1 cellular context compared by ENCODE assay signal in the genomic region with DNA sequence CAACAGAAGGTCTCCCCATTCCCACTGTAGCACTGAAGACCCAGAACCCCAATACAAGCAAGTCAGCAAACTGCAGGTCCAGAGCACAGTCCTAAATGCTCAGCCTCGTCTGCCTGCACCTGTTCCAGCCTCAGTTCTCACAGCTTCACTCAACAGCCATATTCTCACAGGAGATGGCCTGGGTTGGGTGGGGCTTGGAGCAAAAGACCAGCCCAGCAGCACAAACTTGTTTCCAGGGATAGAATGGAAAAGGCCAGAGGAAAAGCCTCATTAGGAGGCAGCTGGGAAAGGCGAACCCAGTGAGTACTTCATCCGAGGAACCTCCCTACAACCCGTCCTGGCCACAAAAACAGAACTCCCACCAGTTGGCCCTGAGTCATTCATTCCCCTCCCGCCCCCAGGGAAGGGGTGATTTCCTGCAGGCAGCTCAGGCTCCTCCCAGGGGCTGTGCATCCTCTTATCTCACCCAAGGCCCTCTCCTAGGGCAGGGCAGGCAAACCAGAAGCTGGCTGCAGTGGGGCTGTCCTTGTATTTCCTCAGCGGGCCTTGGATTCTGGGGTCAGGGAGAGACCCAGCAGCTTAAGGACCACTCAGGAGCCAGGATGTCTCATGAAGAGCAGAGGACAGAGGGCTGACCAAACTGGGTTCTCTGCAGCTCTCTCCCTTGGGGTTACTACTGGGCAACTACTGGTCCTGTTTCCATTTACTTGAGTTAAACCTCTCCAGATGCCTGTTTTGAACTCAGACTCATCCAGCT.
TF ChIP-seq lines count a peak whose summit lies in the region.

No MANE protein-coding gene starts in this region.

TF ChIP-seq in K562, 482 proteins besides CTCF, POLR2A, EP300 and RAD21 (continued from another document):
- no peak for TF ChIP-seq REST (CRISPR knock-in tag; IDR thresholded peaks at IDR 0.05; ENCODE audit: low read depth)
- peak; percentile 82; the same call in 1 of the 2 replicates for TF ChIP-seq ZNF263 (CRISPR knock-in tag; IDR thresholded peaks at IDR 0.05; ENCODE audit: borderline replicate concordance)
- peak; percentile 78 for TF ChIP-seq SMARCC2 (IDR thresholded peaks at IDR 0.05; ENCODE audit: low read depth)
- TF ChIP-seq FOXA1 (IDR thresholded peaks at IDR 0.05; ENCODE audit: borderline replicate concordance) = no peak
- TF ChIP-seq KDM4B (IDR thresholded peaks at IDR 0.05; ENCODE audit: borderline replicate concordance in 2 of 2, low read depth in 1 of 2) = peak in 1 of 2 experiments; percentile 30; a peak in 1 of 4 replicates
- TF ChIP-seq ZNF197 (CRISPR knock-in tag; IDR thresholded peaks at IDR 0.05; ENCODE audit: low read depth) = no peak
- no peak for TF ChIP-seq ARHGAP35 (IDR thresholded peaks at IDR 0.05; ENCODE audit: partially characterized antibody)
- peak; percentile 9; the same call in 1 of the 2 replicates for TF ChIP-seq ZNF175 (CRISPR knock-in tag; IDR thresholded peaks at IDR 0.05; ENCODE audit: low read depth)
- peak; percentile 74 for TF ChIP-seq SP1 (CRISPR knock-in tag; IDR thresholded peaks at IDR 0.05)
- TF ChIP-seq SMARCA4 (IDR thresholded peaks at IDR 0.05) = peak; percentile 90
- TF ChIP-seq TRIM28 (IDR thresholded peaks at IDR 0.05) = peak; percentile 38; the same call in 1 of the 2 replicates
- TF ChIP-seq SMARCE1 (IDR thresholded peaks at IDR 0.05) = peak; percentile 90
- TF ChIP-seq, protein P1, sequence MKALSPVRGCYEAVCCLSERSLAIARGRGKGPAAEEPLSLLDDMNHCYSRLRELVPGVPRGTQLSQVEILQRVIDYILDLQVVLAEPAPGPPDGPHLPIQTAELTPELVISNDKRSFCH (CRISPR knock-in tag; IDR thresholded peaks at IDR 0.05) = no peak
- TF ChIP-seq, protein P1 (tag; IDR thresholded peaks at IDR 0.05) = peak; percentile 14; the same call in 1 of the 2 replicates
- TF ChIP-seq GATA2 (CRISPR knock-in tag; IDR thresholded peaks at IDR 0.05) = peak; percentile 65
- TF ChIP-seq NFIC (IDR thresholded peaks at IDR 0.05) = peak; percentile 36; the same call in 1 of the 2 replicates
- 0 out of 2 replicates have a peak, but pooled peaks have one; percentile 28 for TF ChIP-seq CREM (IDR thresholded peaks at IDR 0.05; ENCODE audit: low read depth)
- TF ChIP-seq, protein P2, sequence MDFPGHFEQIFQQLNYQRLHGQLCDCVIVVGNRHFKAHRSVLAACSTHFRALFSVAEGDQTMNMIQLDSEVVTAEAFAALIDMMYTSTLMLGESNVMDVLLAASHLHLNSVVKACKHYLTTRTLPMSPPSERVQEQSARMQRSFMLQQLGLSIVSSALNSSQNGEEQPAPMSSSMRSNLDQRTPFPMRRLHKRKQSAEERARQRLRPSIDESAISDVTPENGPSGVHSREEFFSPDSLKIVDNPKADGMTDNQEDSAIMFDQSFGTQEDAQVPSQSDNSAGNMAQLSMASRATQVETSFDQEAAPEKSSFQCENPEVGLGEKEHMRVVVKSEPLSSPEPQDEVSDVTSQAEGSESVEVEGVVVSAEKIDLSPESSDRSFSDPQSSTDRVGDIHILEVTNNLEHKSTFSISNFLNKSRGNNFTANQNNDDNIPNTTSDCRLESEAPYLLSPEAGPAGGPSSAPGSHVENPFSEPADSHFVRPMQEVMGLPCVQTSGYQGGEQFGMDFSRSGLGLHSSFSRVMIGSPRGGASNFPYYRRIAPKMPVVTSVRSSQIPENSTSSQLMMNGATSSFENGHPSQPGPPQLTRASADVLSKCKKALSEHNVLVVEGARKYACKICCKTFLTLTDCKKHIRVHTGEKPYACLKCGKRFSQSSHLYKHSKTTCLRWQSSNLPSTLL (IDR thresholded peaks at IDR 0.05) = no peak
- peak in 1 of 2 experiments; percentile 60 for TF ChIP-seq E2F6 (IDR thresholded peaks at IDR 0.05; ENCODE audit: borderline replicate concordance in 1 of 2, extremely low read depth in 1 of 2, insufficient read depth in 1 of 2, insufficient read length in 1 of 2, low read depth in 1 of 2, low read length in 1 of 2, poor library complexity in 1 of 2, severe bottlenecking in 1 of 2)
- TF ChIP-seq SRF (CRISPR knock-in tag; IDR thresholded peaks at IDR 0.05) = peak in 1 of 2 experiments; percentile 77; a peak in 2 of 4 replicates
- peak in 1 of 2 experiments; percentile 55; a peak in 2 of 4 replicates for TF ChIP-seq KDM1A (IDR thresholded peaks at IDR 0.05)
- TF ChIP-seq TEAD4 (IDR thresholded peaks at IDR 0.05; ENCODE audit: low read length) = peak; percentile 48
- no peak for TF ChIP-seq TEAD4 (CRISPR knock-in tag; IDR thresholded peaks at IDR 0.05; ENCODE audit: borderline replicate concordance)
- TF ChIP-seq ZFP30 (CRISPR knock-in tag; IDR thresholded peaks at IDR 0.05; ENCODE audit: borderline replicate concordance) = no peak
- TF ChIP-seq MCM5 (IDR thresholded peaks at IDR 0.05; ENCODE audit: low read depth) = no peak
- peak; percentile 27 for TF ChIP-seq SMAD1 (IDR thresholded peaks at IDR 0.05; ENCODE audit: low read depth, low read length, partially characterized antibody)
- TF ChIP-seq ARID1B (IDR thresholded peaks at IDR 0.05) = peak; percentile 88
- TF ChIP-seq XRCC5 (IDR thresholded peaks at IDR 0.05; ENCODE audit: low read depth, low read length) = peak; percentile 22; the same call in 1 of the 2 replicates
- peak; percentile 57; the same call in 1 of the 2 replicates for TF ChIP-seq TEAD2 (tag; IDR thresholded peaks at IDR 0.05)
- TF ChIP-seq PYGO2 (tag; IDR thresholded peaks at IDR 0.05) = no peak
- peak; percentile 68; the same call in 1 of the 2 replicates for TF ChIP-seq MYNN (IDR thresholded peaks at IDR 0.05)
- no peak for TF ChIP-seq MYNN (CRISPR knock-in tag; IDR thresholded peaks at IDR 0.05)
- peak; percentile 78 for TF ChIP-seq MBD2 (IDR thresholded peaks at IDR 0.05; ENCODE audit: borderline replicate concordance, low read depth)
- TF ChIP-seq SREBF2 (CRISPR knock-in tag; IDR thresholded peaks at IDR 0.05) = no peak
- TF ChIP-seq RB1 (IDR thresholded peaks at IDR 0.05; ENCODE audit: low read depth) = 0 out of 2 replicates have a peak, but pooled peaks have one; percentile 14
- TF ChIP-seq LEF1 (IDR thresholded peaks at IDR 0.05) = peak; percentile 70
- TF ChIP-seq, protein P3, sequence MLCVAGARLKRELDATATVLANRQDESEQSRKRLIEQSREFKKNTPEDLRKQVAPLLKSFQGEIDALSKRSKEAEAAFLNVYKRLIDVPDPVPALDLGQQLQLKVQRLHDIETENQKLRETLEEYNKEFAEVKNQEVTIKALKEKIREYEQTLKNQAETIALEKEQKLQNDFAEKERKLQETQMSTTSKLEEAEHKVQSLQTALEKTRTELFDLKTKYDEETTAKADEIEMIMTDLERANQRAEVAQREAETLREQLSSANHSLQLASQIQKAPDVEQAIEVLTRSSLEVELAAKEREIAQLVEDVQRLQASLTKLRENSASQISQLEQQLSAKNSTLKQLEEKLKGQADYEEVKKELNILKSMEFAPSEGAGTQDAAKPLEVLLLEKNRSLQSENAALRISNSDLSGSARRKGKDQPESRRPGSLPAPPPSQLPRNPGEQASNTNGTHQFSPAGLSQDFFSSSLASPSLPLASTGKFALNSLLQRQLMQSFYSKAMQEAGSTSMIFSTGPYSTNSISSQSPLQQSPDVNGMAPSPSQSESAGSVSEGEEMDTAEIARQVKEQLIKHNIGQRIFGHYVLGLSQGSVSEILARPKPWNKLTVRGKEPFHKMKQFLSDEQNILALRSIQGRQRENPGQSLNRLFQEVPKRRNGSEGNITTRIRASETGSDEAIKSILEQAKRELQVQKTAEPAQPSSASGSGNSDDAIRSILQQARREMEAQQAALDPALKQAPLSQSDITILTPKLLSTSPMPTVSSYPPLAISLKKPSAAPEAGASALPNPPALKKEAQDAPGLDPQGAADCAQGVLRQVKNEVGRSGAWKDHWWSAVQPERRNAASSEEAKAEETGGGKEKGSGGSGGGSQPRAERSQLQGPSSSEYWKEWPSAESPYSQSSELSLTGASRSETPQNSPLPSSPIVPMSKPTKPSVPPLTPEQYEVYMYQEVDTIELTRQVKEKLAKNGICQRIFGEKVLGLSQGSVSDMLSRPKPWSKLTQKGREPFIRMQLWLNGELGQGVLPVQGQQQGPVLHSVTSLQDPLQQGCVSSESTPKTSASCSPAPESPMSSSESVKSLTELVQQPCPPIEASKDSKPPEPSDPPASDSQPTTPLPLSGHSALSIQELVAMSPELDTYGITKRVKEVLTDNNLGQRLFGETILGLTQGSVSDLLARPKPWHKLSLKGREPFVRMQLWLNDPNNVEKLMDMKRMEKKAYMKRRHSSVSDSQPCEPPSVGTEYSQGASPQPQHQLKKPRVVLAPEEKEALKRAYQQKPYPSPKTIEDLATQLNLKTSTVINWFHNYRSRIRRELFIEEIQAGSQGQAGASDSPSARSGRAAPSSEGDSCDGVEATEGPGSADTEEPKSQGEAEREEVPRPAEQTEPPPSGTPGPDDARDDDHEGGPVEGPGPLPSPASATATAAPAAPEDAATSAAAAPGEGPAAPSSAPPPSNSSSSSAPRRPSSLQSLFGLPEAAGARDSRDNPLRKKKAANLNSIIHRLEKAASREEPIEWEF (CRISPR knock-in tag; IDR thresholded peaks at IDR 0.05) = no peak
- TF ChIP-seq PHF8 (IDR thresholded peaks at IDR 0.05; ENCODE audit: borderline replicate concordance, low read length) = peak; percentile 44; the same call in 1 of the 2 replicates
- TF ChIP-seq MAFG (tag; conservative IDR thresholded peaks at IDR 0.05) = peak; percentile 51
- peak; percentile 64; the same call in 1 of the 2 replicates for TF ChIP-seq TAF7 (tag; IDR thresholded peaks at IDR 0.05)
- TF ChIP-seq, protein P4, sequence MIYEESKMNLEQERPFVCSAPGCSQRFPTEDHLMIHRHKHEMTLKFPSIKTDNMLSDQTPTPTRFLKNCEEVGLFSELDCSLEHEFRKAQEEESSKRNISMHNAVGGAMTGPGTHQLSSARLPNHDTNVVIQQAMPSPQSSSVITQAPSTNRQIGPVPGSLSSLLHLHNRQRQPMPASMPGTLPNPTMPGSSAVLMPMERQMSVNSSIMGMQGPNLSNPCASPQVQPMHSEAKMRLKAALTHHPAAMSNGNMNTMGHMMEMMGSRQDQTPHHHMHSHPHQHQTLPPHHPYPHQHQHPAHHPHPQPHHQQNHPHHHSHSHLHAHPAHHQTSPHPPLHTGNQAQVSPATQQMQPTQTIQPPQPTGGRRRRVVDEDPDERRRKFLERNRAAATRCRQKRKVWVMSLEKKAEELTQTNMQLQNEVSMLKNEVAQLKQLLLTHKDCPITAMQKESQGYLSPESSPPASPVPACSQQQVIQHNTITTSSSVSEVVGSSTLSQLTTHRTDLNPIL (CRISPR knock-in tag; IDR thresholded peaks at IDR 0.05) = no peak
- no peak for TF ChIP-seq CBFB (CRISPR knock-in tag; IDR thresholded peaks at IDR 0.05)
- TF ChIP-seq CBX3 (IDR thresholded peaks at IDR 0.05; ENCODE audit: borderline replicate concordance in 1 of 2, low read length in 2 of 2) = peak in 1 of 2 experiments; percentile 40; a peak in 1 of 3 replicates
TF ChIP-seq in K562: peak in this region for 110.
